Comparison of ENCODE assay signal across 8 cellular contexts in genomic region chr1:112956503-112957132, GRCh38. TPM values are rescaled to one million over a fixed set of nuclear protein-coding genes. Genes with fewer than 3 reads are reported as not detected.
A peak's percentile ranks its signal among the peaks of the same experiment; 100 is the strongest.
DNase-seq lines count a peak whose midpoint lies in the region; ATAC-seq and TF ChIP-seq lines count a peak whose summit lies in the region.

No MANE protein-coding gene starts in this region.

- no peak for TF ChIP-seq POLR2A in tibial nerve (IDR thresholded peaks at IDR 0.05)

- peak; percentile 1 for ATAC-seq in HG03521 (IDR thresholded peaks at IDR 0.05; ENCODE audit: unreplicated experiment)

- peak; percentile 6 for DNase-seq in activated gamma-delta T cell treated with anti-CD3 and anti-CD28 coated beads, Interleukin-2, amount 50 U/mL, for 16 hours (ENCODE audit: low read depth)
- DNase-seq in activated gamma-delta T cell (lab: John Stamatoyannopoulos, UW) = no peak
- DNase-seq in activated CD8-positive, alpha-beta memory T cell treated with anti-CD3 and anti-CD28 coated beads, Interleukin-2, amount 50 U/mL, for 24 hours (ENCODE audit: extremely low read depth) = peak; percentile 7
- DNase-seq in fibroblast of lung (ENCODE audit: low read depth in 2 of 2) = no peak
- DNase-seq in occipital lobe (lab: John Stamatoyannopoulos, UW) = peak; percentile 53
- DNase-seq in tibial nerve (ENCODE audit: low spot score in 2 of 2) = peak in 1 of 2 donors; percentile 29
- no peak for DNase-seq in iPS-NIHi7 (ENCODE audit: extremely low spot score)

- H3K9ac ChIP-seq in fibroblast of lung (ENCODE audit: insufficient read depth, low read length) = peak overlapping the region; percentile 85

- H3K27me3 ChIP-seq in fibroblast of lung (ENCODE audit: control insufficient read depth, insufficient read depth, low read length) = no peaks in the 10 kb centered on the region
- H3K27me3 ChIP-seq in tibial nerve = no peaks in the 10 kb centered on the region

- H3K4me3 ChIP-seq in fibroblast of lung (replicated peaks in 1 of 4; ENCODE audit: control extremely low read depth in 1 of 4, insufficient read depth in 1 of 4, low read depth in 3 of 4, low read length in 4 of 4) = peak overlapping the region; percentile 52 to 89 (median 74)
- H3K4me3 ChIP-seq in tibial nerve = peak overlapping the region; percentile 61 to 73 (median 72)

- WGBS in tibial nerve, 2 donors = 1 to 3% methylated on average over 41 of the region's 41 CpGs

- no peaks in the 10 kb centered on the region for H4K20me1 ChIP-seq in fibroblast of lung (ENCODE audit: control insufficient read depth, extremely low read depth, insufficient read depth, low read length)

- H3K36me3 ChIP-seq in fibroblast of lung (ENCODE audit: control insufficient read depth, insufficient read depth, low read length) (no peaks in the 10 kb centered on the region), tibial nerve (peaks cover 0 to 13% (median 0%) of the 10 kb centered on the region in 3 donors)

- TF ChIP-seq EP300 in tibial nerve (IDR thresholded peaks at IDR 0.05) = no peak

- peak overlapping the region; percentile 95 for H3K4me2 ChIP-seq in fibroblast of lung (ENCODE audit: extremely low read depth, insufficient read depth, low read length)

- peaks cover 8% of the 10 kb centered on the region for H3K4me1 ChIP-seq in fibroblast of lung (ENCODE audit: control insufficient read depth, extremely low read depth, insufficient read depth, low read length)
- peaks cover 0 to 38% (median 11%) of the 10 kb centered on the region in 4 donors for H3K4me1 ChIP-seq in tibial nerve

- no peaks in the 10 kb centered on the region for H3K9me3 ChIP-seq in fibroblast of lung (ENCODE audit: control insufficient read depth, insufficient read depth, low read depth, low read length)
- no peaks in the 10 kb centered on the region for H3K9me3 ChIP-seq in tibial nerve

- peak overlapping the region; percentile 87 for H3K27ac ChIP-seq in fibroblast of lung (ENCODE audit: insufficient read depth, low read length)
- peak overlapping the region; percentile 80 to 93 (median 91) for H3K27ac ChIP-seq in tibial nerve

- H2AFZ ChIP-seq in fibroblast of lung (ENCODE audit: low read length) = peak overlapping the region; percentile 49

- H3K79me2 ChIP-seq in fibroblast of lung (ENCODE audit: control insufficient read depth, insufficient read depth, low read length) = peaks cover 66% of the 10 kb centered on the region

- TF ChIP-seq CTCF in fibroblast of lung (conservative IDR thresholded peaks at IDR 0.05 in 1 of 2, IDR thresholded peaks at IDR 0.05 in 1 of 2; ENCODE audit: low read depth in 1 of 2, low read length in 2 of 2) (no peak), tibial nerve (IDR thresholded peaks at IDR 0.05) (no peak)

RNA-seq across cellular contexts. Expression of gene SLC16A1, which starts 0.6 kb away (rescaled TPM):
- total RNA-seq in fibroblast of lung (59.1 and 70.1 TPM in 2 replicates), occipital lobe (82.2 TPM), tibial nerve (10 to 100 TPM; 13.1 to 20.7 (median 15.7) TPM)
- 51.3 and 63.3 TPM in 2 replicates for polyA plus RNA-seq in fibroblast of lung
- 33.7 and 34.7 TPM in 2 replicates for polyA plus RNA-seq in fibroblast of lung (2012)
- polyA minus RNA-seq in fibroblast of lung (ENCODE audit: low replicate concordance) = 103 and 114 TPM in 2 replicates

Comparison
In these comparisons a context has a peak if more than half of its experiments do, and no peak if none do; other contexts are left out.
1. DNase-seq: peak in activated gamma-delta T cell treated with anti-CD3 and anti-CD28 coated beads, Interleukin-2, amount 50 U/mL, for 16 hours (single experiment), activated CD8-positive, alpha-beta memory T cell treated with anti-CD3 and anti-CD28 coated beads, Interleukin-2, amount 50 U/mL, for 24 hours (single experiment) and occipital lobe (single experiment); none in activated gamma-delta T cell (single experiment), fibroblast of lung (0 of 2) and iPS-NIHi7 (single experiment).